ENCODE assay signal across 8 cellular contexts in the genomic region with DNA sequence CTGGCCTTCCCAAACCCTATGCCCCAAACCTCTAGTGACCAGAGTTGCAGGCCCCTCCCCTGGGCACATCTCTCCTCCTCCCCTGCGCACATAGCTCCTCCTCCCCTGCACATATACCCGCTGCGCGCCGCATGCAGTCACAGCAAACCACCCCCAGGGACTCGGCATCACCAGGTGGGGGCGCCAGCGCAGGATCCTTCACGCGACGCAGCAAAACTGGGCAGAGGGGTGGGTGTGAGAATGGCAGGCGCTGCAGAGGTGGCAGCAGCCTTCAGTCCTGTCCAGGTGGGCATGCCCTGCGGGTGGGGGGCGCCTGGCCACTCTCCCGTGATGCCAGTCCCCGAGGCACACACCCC. TPM values are rescaled to one million over a fixed set of nuclear protein-coding genes. Genes with fewer than 3 reads are reported as not detected.
DNase-seq lines count a peak whose midpoint lies in the region; ATAC-seq and TF ChIP-seq lines count a peak whose summit lies in the region.

No MANE protein-coding gene starts in this region.

- H3K4me1 ChIP-seq in KMS-11 (ENCODE audit: low read depth, poor library complexity, severe bottlenecking) (peaks cover 44% of the 10 kb centered on the region), vagina (peaks cover 63% of the 10 kb centered on the region)

- H3K9ac ChIP-seq in KMS-11 = peak overlapping the region; percentile 52; the same call in 1 of the 2 replicates

- no peaks in the 10 kb centered on the region for H3K27me3 Mint-ChIP-seq in activated naive CD8-positive, alpha-beta T cell treated with anti-CD3 and anti-CD28 coated beads, Interleukin-2, amount 50 U/mL, for 24 hours

- no peaks in the 10 kb centered on the region for H3K9me3 Mint-ChIP-seq in activated naive CD8-positive, alpha-beta T cell treated with anti-CD3 and anti-CD28 coated beads, Interleukin-2, amount 50 U/mL, for 24 hours

- intact Hi-C loops in left ventricle myocardium superior (cut with micrococcal nuclease) = no loop called here
- intact Hi-C loops in vagina (cut with DNase I) = loop anchor here (5.0 kb wide), 1 partner anchor 35 kb away; no protein-coding TSS in a partner anchor

- H3K79me2 ChIP-seq in KMS-11 (ENCODE audit: insufficient read depth, low read depth) = no peaks in the 10 kb centered on the region

- H3K27ac ChIP-seq in KMS-11 (no peak overlapping the region), vagina (peak overlapping the region; percentile 52)

- H3K4me2 ChIP-seq in KMS-11 = peak overlapping the region; percentile 79

- H3K27me3 ChIP-seq in KMS-11 (ENCODE audit: insufficient read depth, low read depth) (peaks cover 13% of the 10 kb centered on the region; the same call in 1 of the 2 replicates), vagina (no peaks in the 10 kb centered on the region)

- H3K4me3 ChIP-seq in KMS-11 (IDR thresholded peaks at IDR 0.05; ENCODE audit: insufficient read depth, low read depth, low read length) (no peak overlapping the region), vagina (peak overlapping the region; percentile 39 to 43)

- TF ChIP-seq CTCF in KMS-11 (conservative IDR thresholded peaks at IDR 0.05; ENCODE audit: low read depth, low read length) (peak; percentile 86), vagina (IDR thresholded peaks at IDR 0.05) (peak in 2 of 3 experiments; percentile 62 to 66)

- DNase-seq in AG08396 (ENCODE audit: low spot score) = peak; percentile 87
- DNase-seq in T follicular helper cell (ENCODE audit: low read depth) = peak; percentile 88
- DNase-seq in activated naive CD8-positive, alpha-beta T cell treated with anti-CD3 and anti-CD28 coated beads, Interleukin-2, amount 50 U/mL, for 24 hours = peak; percentile 95
- peak; percentile 82 for DNase-seq in left ventricle myocardium superior
- peak; percentile 49 for DNase-seq in renal cortical epithelial cell (ENCODE audit: low read depth)
- DNase-seq in vagina (ENCODE audit: extremely low spot score in 2 of 2) = peak in 1 of 2 donors; percentile 85

- peak overlapping the region; percentile 75 for H2AFZ ChIP-seq in KMS-11 (ENCODE audit: low read depth)

- TF ChIP-seq POLR2A in vagina (IDR thresholded peaks at IDR 0.05) = no peak

- H3K4me3 Mint-ChIP-seq in activated naive CD8-positive, alpha-beta T cell treated with anti-CD3 and anti-CD28 coated beads, Interleukin-2, amount 50 U/mL, for 24 hours = peak overlapping the region; percentile 80

- ATAC-seq in GM19043 (IDR thresholded peaks at IDR 0.05; ENCODE audit: low read depth, unreplicated experiment) (peak; percentile 42), left ventricle myocardium superior (peak; percentile 2)
- ATAC-seq in activated naive CD8-positive, alpha-beta T cell treated with anti-CD3 and anti-CD28 coated beads, Interleukin-2, amount 50 U/mL, for 24 hours = peak; percentile 67

- H4K20me1 ChIP-seq in KMS-11 (ENCODE audit: insufficient read depth) = no peaks in the 10 kb centered on the region

- peak overlapping the region; percentile 83 for H3K27ac Mint-ChIP-seq in activated naive CD8-positive, alpha-beta T cell treated with anti-CD3 and anti-CD28 coated beads, Interleukin-2, amount 50 U/mL, for 24 hours

- peaks cover 53% of the 10 kb centered on the region for H3K4me1 Mint-ChIP-seq in activated naive CD8-positive, alpha-beta T cell treated with anti-CD3 and anti-CD28 coated beads, Interleukin-2, amount 50 U/mL, for 24 hours

- no peaks in the 10 kb centered on the region for H3K36me3 Mint-ChIP-seq in activated naive CD8-positive, alpha-beta T cell treated with anti-CD3 and anti-CD28 coated beads, Interleukin-2, amount 50 U/mL, for 24 hours (ENCODE audit: low read depth)

- no peaks in the 10 kb centered on the region for H3K9me3 ChIP-seq in vagina

- H3K36me3 ChIP-seq in KMS-11 (ENCODE audit: insufficient read depth) = no peaks in the 10 kb centered on the region
- H3K36me3 ChIP-seq in vagina = no peaks in the 10 kb centered on the region

RNA-seq across cellular contexts. Expression of a gene that starts 5.6 kb away (rescaled TPM):
- 104 TPM for total RNA-seq in left ventricle myocardium superior
- 3.3 and 4.4 TPM in 2 replicates for total RNA-seq in renal cortical epithelial cell
- 23.6 TPM for total RNA-seq in vagina

RNA-seq across cellular contexts. Expression of a gene that starts 24.2 kb away (rescaled TPM):
- total RNA-seq in left ventricle myocardium superior (8.3 TPM), renal cortical epithelial cell (3.1 and 12.8 TPM in 2 replicates), vagina (7.9 TPM)

RNA-seq across cellular contexts. Expression of a gene that starts 27.7 kb away (rescaled TPM):
- total RNA-seq in left ventricle myocardium superior (31.5 TPM), renal cortical epithelial cell (11.5 and 34.7 TPM in 2 replicates), vagina (39.8 TPM)

RNA-seq across cellular contexts. Expression of a gene that starts 48.6 kb away (rescaled TPM):
- total RNA-seq in left ventricle myocardium superior (40.1 TPM), renal cortical epithelial cell (38.5 and 52.3 TPM in 2 replicates), vagina (61.1 TPM)

RNA-seq across cellular contexts. Expression of a gene that starts 50.3 kb away (rescaled TPM):
- total RNA-seq in left ventricle myocardium superior (6.4 TPM), renal cortical epithelial cell (9.7 and 20.6 TPM in 2 replicates), vagina (13.3 TPM)

Comparison
In these comparisons a context has a peak if more than half of its experiments do, and no peak if none do; other contexts are left out.
1. ATAC-seq: peak in every context shown above with its lines; median percentile 67 in activated naive CD8-positive, alpha-beta T cell treated with anti-CD3 and anti-CD28 coated beads, Interleukin-2, amount 50 U/mL, for 24 hours; 42 in GM19043; 2 in left ventricle myocardium superior.